10 cellular contexts compared by ENCODE assay signal in genomic region chr14:61713724-61714437, GRCh38. TPM values are rescaled to one million over a fixed set of nuclear protein-coding genes. Genes with fewer than 3 reads are reported as not detected.
DNase-seq lines count a peak whose midpoint lies in the region; ATAC-seq, FAIRE-seq and TF ChIP-seq lines count a peak whose summit lies in the region.
"Had no signal": no experiment of that assay in that cellular context is flagged by ENCODE, and none has a peak within 500 bp of the region (broad histone marks: within the 10 kb centered on the region; RNA-seq: fewer than 3 reads in every experiment).

No MANE protein-coding gene starts in this region.

- H3K4me3 Mint-ChIP-seq in CD4-positive, alpha-beta T cell, result peak overlapping the region; percentile 40
- H3K4me3 Mint-ChIP-seq in naive thymus-derived CD4-positive, alpha-beta T cell, result peak overlapping the region in 4 of 10 donors; percentile 11 to 56 (median 30)
- H3K4me3 Mint-ChIP-seq: CD8-positive, alpha-beta memory T cell had no signal

- H3K27ac ChIP-seq in CD4-positive, alpha-beta T cell (ENCODE audit: low read depth, low read length), result no peak overlapping the region
- no peak overlapping the region for H3K27ac ChIP-seq in naive thymus-derived CD4-positive, alpha-beta T cell (ENCODE audit: low read depth, low read length)
- H3K27ac ChIP-seq: body of pancreas had no signal

- ATAC-seq in CD4-positive, alpha-beta T cell (ENCODE audit: poor library complexity), result no peak
- ATAC-seq in naive thymus-derived CD4-positive, alpha-beta T cell, result no peak
- no peak for ATAC-seq in GM18517 (IDR thresholded peaks at IDR 0.05; ENCODE audit: unreplicated experiment)
- ATAC-seq in GM21526 (IDR thresholded peaks at IDR 0.05; ENCODE audit: low FRiP score, unreplicated experiment), result no peak
- ATAC-seq: body of pancreas had no signal

- no peaks in the 10 kb centered on the region for H3K9me3 ChIP-seq in CD4-positive, alpha-beta T cell (ENCODE audit: control insufficient read depth, low read length)
- H3K9me3 ChIP-seq in adipocyte (ENCODE audit: control insufficient read depth, low read length), result no peaks in the 10 kb centered on the region
- no peaks in the 10 kb centered on the region for H3K9me3 ChIP-seq in naive thymus-derived CD4-positive, alpha-beta T cell (ENCODE audit: control insufficient read depth in 2 of 3, low read length in 3 of 3)
- H3K9me3 ChIP-seq: body of pancreas had no signal

- peak; percentile 57 for FAIRE-seq in H54 (lab: Jason Lieb, UNC)
- FAIRE-seq: keratinocyte had no signal

- H3K27ac Mint-ChIP-seq in CD4-positive, alpha-beta T cell, result peak overlapping the region; percentile 23
- peak overlapping the region in 7 of 9 donors; percentile 13 to 81 (median 62) for H3K27ac Mint-ChIP-seq in naive thymus-derived CD4-positive, alpha-beta T cell

- no peak for TF ChIP-seq CTCF in CD4-positive, alpha-beta T cell (IDR thresholded peaks at IDR 0.05)

- intact Hi-C loops in CD4-positive, alpha-beta T cell (cut with DNase I, micrococcal nuclease), result loop anchor here in 1 of 2 experiments (2.0 kb wide), 1 partner anchor 15 kb away; no protein-coding TSS in a partner anchor
- intact Hi-C loops in naive thymus-derived CD4-positive, alpha-beta T cell (cut with micrococcal nuclease), result no loop called here

- no peaks in the 10 kb centered on the region for H3K36me3 Mint-ChIP-seq in CD4-positive, alpha-beta T cell (ENCODE audit: low read depth)
- peaks cover 0 to 2% (median 0%) of the 10 kb centered on the region in 5 donors for H3K36me3 Mint-ChIP-seq in naive thymus-derived CD4-positive, alpha-beta T cell
- H3K36me3 Mint-ChIP-seq: CD8-positive, alpha-beta memory T cell had no signal

- H3K36me3 ChIP-seq in adipocyte (ENCODE audit: control insufficient read depth, insufficient read depth, low read length, severe bottlenecking), result no peaks in the 10 kb centered on the region
- no peaks in the 10 kb centered on the region for H3K36me3 ChIP-seq in naive thymus-derived CD4-positive, alpha-beta T cell (ENCODE audit: control insufficient read depth in 2 of 3, insufficient read depth in 3 of 3, low read length in 3 of 3)

- CTCF ChIA-PET in CD4-positive, alpha-beta T cell (lab: Charles Lee), result no interaction called here
- CTCF ChIA-PET in naive thymus-derived CD4-positive, alpha-beta T cell (lab: Charles Lee), result interaction anchor here (0.7 to 1.0 kb wide), 3 partner anchors 28 to 242 kb away, joined by 3 to 4 read pairs (median 3); no protein-coding TSS in a partner anchor

- H3K4me1 ChIP-seq in adipocyte (ENCODE audit: control insufficient read depth, insufficient read depth, low read length), result peaks cover 90% of the 10 kb centered on the region
- peaks cover 32 to 65% of the 10 kb centered on the region in 2 donors for H3K4me1 ChIP-seq in naive thymus-derived CD4-positive, alpha-beta T cell (ENCODE audit: control insufficient read depth in 2 of 2, insufficient read depth in 2 of 2, low read length in 2 of 2)

- H3K4me3 ChIP-seq in adipocyte (ENCODE audit: low read length), result peak overlapping the region; percentile 63
- no peak overlapping the region for H3K4me3 ChIP-seq in naive thymus-derived CD4-positive, alpha-beta T cell (ENCODE audit: low read length)
- H3K4me3 ChIP-seq: body of pancreas had no signal

- no peak for DNase-seq in CD4-positive, alpha-beta T cell
- DNase-seq in H54 (ENCODE audit: insufficient read length, low spot score) (no peak), adipocyte (ENCODE audit: low read depth) (no peak), HCEC 1CT (no peak)
- DNase-seq in naive thymus-derived CD4-positive, alpha-beta T cell, result no peak
- DNase-seq: body of pancreas; CD8-positive, alpha-beta memory T cell had no signal

- no peaks in the 10 kb centered on the region for H3K27me3 ChIP-seq in CD4-positive, alpha-beta T cell (ENCODE audit: control insufficient read depth, insufficient read depth, low read length)
- no peaks in the 10 kb centered on the region for H3K27me3 ChIP-seq in adipocyte (replicated peaks; ENCODE audit: control insufficient read depth, insufficient read depth, low read length)
- H3K27me3 ChIP-seq in naive thymus-derived CD4-positive, alpha-beta T cell (ENCODE audit: control insufficient read depth in 2 of 2, insufficient read depth in 2 of 2, low read length in 2 of 2), result no peaks in the 10 kb centered on the region
- H3K27me3 ChIP-seq: body of pancreas had no signal

- no peaks in the 10 kb centered on the region for H3K9me3 Mint-ChIP-seq in CD4-positive, alpha-beta T cell
- H3K9me3 Mint-ChIP-seq in naive thymus-derived CD4-positive, alpha-beta T cell, result peaks cover 0 to 1% (median 0%) of the 10 kb centered on the region in 11 donors
- H3K9me3 Mint-ChIP-seq: CD8-positive, alpha-beta memory T cell had no signal

- H3K9ac ChIP-seq in adipocyte (ENCODE audit: low read length), result peak overlapping the region; percentile 6

- no peak for TF ChIP-seq POLR2A in H54 (IDR thresholded peaks at IDR 0.05; ENCODE audit: low read depth, low read length)

- peaks cover 96% of the 10 kb centered on the region for H3K4me1 Mint-ChIP-seq in CD4-positive, alpha-beta T cell (ENCODE audit: low read depth)
- H3K4me1 Mint-ChIP-seq in naive thymus-derived CD4-positive, alpha-beta T cell, result peaks cover 45 to 100% (median 91%) of the 10 kb centered on the region in 7 donors

- H3K27me3 Mint-ChIP-seq in CD4-positive, alpha-beta T cell, result no peaks in the 10 kb centered on the region
- H3K27me3 Mint-ChIP-seq in naive thymus-derived CD4-positive, alpha-beta T cell, result no peaks in the 10 kb centered on the region
- H3K27me3 Mint-ChIP-seq: CD8-positive, alpha-beta memory T cell had no signal

- POLR2A ChIA-PET in CD4-positive, alpha-beta T cell (lab: Charles Lee), result interaction anchor here (1.3 to 1.8 kb wide), 2 partner anchors 10 to 19 kb away, joined by 4 to 5 read pairs; partner anchors contain the start of gene HIF1A
- POLR2A ChIA-PET in naive thymus-derived CD4-positive, alpha-beta T cell (lab: Charles Lee), result interaction anchor here (1.1 to 2.0 kb wide), 2 partner anchors 8 to 15 kb away, joined by 4 to 9 read pairs; no protein-coding TSS in a partner anchor

RNA-seq across cellular contexts. Expression of gene HIF1A, which starts 18.6 kb away (rescaled TPM):
- 100 to 1,000 TPM; 350 to 369 TPM for total RNA-seq in CD4-positive, alpha-beta T cell
- total RNA-seq in naive thymus-derived CD4-positive, alpha-beta T cell, result 100 to 1,000 TPM in 4 of 5 experiments, 10 to 100 TPM in 1; 88.8 to 358 (median 143) TPM
- 10 to 100 TPM; 75.1 to 98.4 TPM for polyA plus RNA-seq in naive thymus-derived CD4-positive, alpha-beta T cell

RNA-seq across cellular contexts. Expression of gene SNAPC1, which starts 48.3 kb away (rescaled TPM):
- 1 to 10 TPM; 4.8 to 5.0 TPM for total RNA-seq in CD4-positive, alpha-beta T cell
- total RNA-seq in naive thymus-derived CD4-positive, alpha-beta T cell, result 1 to 10 TPM; 3.5 to 8.7 (median 5.1) TPM
- 1 to 10 TPM; 6.3 to 6.5 TPM for polyA plus RNA-seq in naive thymus-derived CD4-positive, alpha-beta T cell
